25 cellular contexts compared by ENCODE assay signal in the genomic region with DNA sequence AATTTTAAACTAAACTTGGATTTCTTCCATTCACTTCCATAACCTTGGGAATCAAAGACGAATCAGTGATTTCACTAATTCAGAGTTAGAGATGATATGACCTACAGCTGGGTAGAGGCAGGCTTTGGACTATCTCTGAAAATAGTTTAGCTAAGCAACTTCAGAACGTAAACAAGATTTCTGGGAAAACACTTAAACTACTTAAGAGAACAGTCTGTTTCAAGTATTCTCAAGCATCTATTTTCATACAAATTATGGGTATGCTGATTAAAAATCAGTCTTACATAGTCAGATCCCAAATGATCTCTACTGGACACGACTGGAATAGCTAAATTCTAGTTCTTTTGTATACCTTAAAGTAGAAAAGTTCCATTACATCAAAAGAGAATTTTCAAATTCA.
"Had no signal": no experiment of that assay in that cellular context is flagged by ENCODE, and none has a peak within 500 bp of the region (broad histone marks: within the 10 kb centered on the region; RNA-seq: fewer than 3 reads in every experiment).

No MANE protein-coding gene starts in this region.

- H3K9me3 ChIP-seq: neutrophil, psoas muscle, sigmoid colon, spleen, suprapubic skin, thoracic aorta, tibial artery, uterus had no signal

- H3K36me3 Mint-ChIP-seq: mesothelial cell of epicardium; naive B cell; natural killer cell; neural progenitor cell; stimulated activated effector memory CD8-positive, alpha-beta T cell treated with anti-CD3 and anti-CD28 coated beads, Interleukin-12 subunit alpha, Interleukin-12 subunit beta, amount 100 ng/mL, for 72 hours had no signal

- H3K36me3 ChIP-seq: neural progenitor cell, neutrophil, spleen, suprapubic skin, thoracic aorta, uterus had no signal

- H3K27ac Mint-ChIP-seq: mesothelial cell of epicardium; naive B cell; natural killer cell; nephron progenitor cell; neural progenitor cell; stimulated activated effector memory CD8-positive, alpha-beta T cell treated with anti-CD3 and anti-CD28 coated beads, Interleukin-12 subunit alpha, Interleukin-12 subunit beta, amount 100 ng/mL, for 72 hours; stimulated activated naive CD8-positive, alpha-beta T cell treated with anti-CD3 and anti-CD28 coated beads, Interleukin-15, Interleukin-2, amounts not matched to agents 100 ng/mL and 50 ng/mL, for 24 hours had no signal

- H3K4me3 Mint-ChIP-seq: mesothelial cell of epicardium; naive B cell; natural killer cell; nephron progenitor cell; neural progenitor cell; stimulated activated effector memory CD8-positive, alpha-beta T cell treated with anti-CD3 and anti-CD28 coated beads, Interleukin-12 subunit alpha, Interleukin-12 subunit beta, amount 100 ng/mL, for 72 hours; stimulated activated naive CD8-positive, alpha-beta T cell treated with anti-CD3 and anti-CD28 coated beads, Interleukin-15, Interleukin-2, amounts not matched to agents 100 ng/mL and 50 ng/mL, for 24 hours had no signal

- H3K27ac ChIP-seq: neural progenitor cell, neutrophil, parathyroid adenoma, psoas muscle, sigmoid colon, suprapubic skin, thoracic aorta, tibial artery had no signal

- H3K4me1 Mint-ChIP-seq: mesothelial cell of epicardium; naive B cell; natural killer cell; nephron progenitor cell; neural progenitor cell; stimulated activated effector memory CD8-positive, alpha-beta T cell treated with anti-CD3 and anti-CD28 coated beads, Interleukin-12 subunit alpha, Interleukin-12 subunit beta, amount 100 ng/mL, for 72 hours had no signal

- ATAC-seq: left lobe of liver; natural killer cell; psoas muscle; stimulated activated effector memory CD8-positive, alpha-beta T cell treated with anti-CD3 and anti-CD28 coated beads, Interleukin-12 subunit alpha, Interleukin-12 subunit beta, amount 100 ng/mL, for 72 hours had no signal

- DNase-seq: islet precursor cell; mesendoderm; naive B cell; natural killer cell; nephron progenitor cell; occipital lobe; psoas muscle; sigmoid colon; small intestine; spleen; stimulated activated CD4-positive, alpha-beta T cell treated with anti-CD3 and anti-CD28 coated beads, Interleukin-4, amount 100 ng/mL, for 24 hours; stimulated activated naive CD4-positive, alpha-beta T cell; tibial artery; trophoblast cell; uterus had no signal

- H3K4me1 ChIP-seq: neural progenitor cell, parathyroid adenoma, psoas muscle, suprapubic skin had no signal

- FAIRE-seq: small intestine had no signal

- H3K4me3 ChIP-seq: lung, neural progenitor cell, psoas muscle, sigmoid colon, spleen, suprapubic skin, thoracic aorta, tibial artery, uterus had no signal

- H3K9me3 Mint-ChIP-seq: mesothelial cell of epicardium; naive B cell; nephron progenitor cell; neural progenitor cell; stimulated activated effector memory CD8-positive, alpha-beta T cell treated with anti-CD3 and anti-CD28 coated beads, Interleukin-12 subunit alpha, Interleukin-12 subunit beta, amount 100 ng/mL, for 72 hours; stimulated activated naive CD8-positive, alpha-beta T cell treated with anti-CD3 and anti-CD28 coated beads, Interleukin-15, Interleukin-2, amounts not matched to agents 100 ng/mL and 50 ng/mL, for 24 hours had no signal

- H3K27me3 ChIP-seq: neural progenitor cell, neutrophil, sigmoid colon, suprapubic skin, tibial artery, uterus had no signal
